ENCODE assay signal across 8 cellular contexts in the genomic region with DNA sequence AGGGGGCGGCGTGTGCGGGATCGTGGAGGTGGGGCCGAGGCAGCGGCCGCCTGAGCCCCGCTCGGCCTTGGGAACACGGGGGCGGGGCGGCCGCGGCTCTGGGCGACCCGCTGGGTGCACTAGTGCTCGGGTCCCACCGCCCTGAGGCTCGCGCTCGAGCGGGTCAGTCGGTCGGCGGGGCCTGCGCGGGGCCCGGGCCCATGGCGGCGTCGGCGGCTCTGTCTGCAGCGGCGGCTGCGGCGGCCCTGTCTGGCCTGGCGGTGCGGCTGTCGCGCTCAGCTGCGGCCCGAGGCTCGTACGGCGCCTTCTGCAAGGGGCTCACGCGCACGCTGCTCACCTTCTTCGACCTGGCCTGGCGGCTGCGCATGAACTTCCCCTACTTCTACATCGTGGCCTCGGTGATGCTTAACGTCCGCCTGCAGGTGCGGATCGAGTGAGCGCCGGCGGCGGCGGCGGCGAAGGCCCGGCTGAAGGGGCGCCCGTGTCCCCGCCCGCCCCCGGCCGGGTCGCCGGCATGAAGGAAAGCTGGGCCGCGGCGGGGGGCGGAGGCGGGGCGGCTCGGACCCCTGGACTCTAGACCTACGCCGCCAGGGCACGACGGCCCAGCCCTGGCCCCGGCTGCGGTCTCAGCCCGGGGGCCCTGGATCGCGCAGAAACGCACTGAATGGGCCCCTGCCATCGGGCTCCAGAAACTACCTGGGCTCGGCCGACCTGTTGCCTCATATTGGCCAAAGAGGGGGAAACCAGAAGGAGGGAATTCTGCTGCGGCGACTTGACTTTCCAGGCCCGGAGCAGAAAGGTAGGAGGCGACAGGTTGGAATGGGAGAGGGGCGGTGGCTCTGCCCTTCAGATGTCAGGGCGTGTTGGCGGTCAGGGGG. TPM values are rescaled to one million over a fixed set of nuclear protein-coding genes. Genes with fewer than 3 reads are reported as not detected.
DNase-seq lines count a peak whose midpoint lies in the region; ATAC-seq and TF ChIP-seq lines count a peak whose summit lies in the region.

TSS of gene SMIM10L2A (plus strand) at position 13 of the 878 bp plus-strand sequence. CDS start at position 201, 188 bp downstream.

- H3K27me3 ChIP-seq in right atrium auricular region (no peaks in the 10 kb centered on the region), right lobe of liver (no peaks in the 10 kb centered on the region)

- intact Hi-C loops in left cardiac atrium (cut with DNase I) (no loop called here), right lobe of liver (cut with DNase I) (no loop called here)

- peaks cover 12% of the 10 kb centered on the region for H3K4me1 Mint-ChIP-seq in activated naive CD4-positive, alpha-beta T cell treated with anti-CD3 and anti-CD28 coated beads, Interleukin-2, amount 50 U/mL, for 24 hours
- no peaks in the 10 kb centered on the region for H3K4me1 Mint-ChIP-seq in type B pancreatic cell (ENCODE audit: unreplicated experiment)

- H3K4me3 ChIP-seq in right atrium auricular region, result peak within 1 kb of the TSS; percentile 33 to 60
- peak within 1 kb of the TSS; percentile 23 to 51 (median 33) for H3K4me3 ChIP-seq in right lobe of liver

- no peaks in the 10 kb centered on the region for H3K36me3 ChIP-seq in right atrium auricular region
- H3K36me3 ChIP-seq in right lobe of liver, result no peaks in the 10 kb centered on the region

- H3K4me1 ChIP-seq in right atrium auricular region (no peaks in the 10 kb centered on the region), right lobe of liver (no peaks in the 10 kb centered on the region)

- no peak for TF ChIP-seq POLR2A in right lobe of liver (IDR thresholded peaks at IDR 0.05)

- H3K36me3 Mint-ChIP-seq in activated naive CD4-positive, alpha-beta T cell treated with anti-CD3 and anti-CD28 coated beads, Interleukin-2, amount 50 U/mL, for 24 hours, result no peaks in the 10 kb centered on the region
- no peaks in the 10 kb centered on the region for H3K36me3 Mint-ChIP-seq in type B pancreatic cell

- TF ChIP-seq CTCF in right atrium auricular region (IDR thresholded peaks at IDR 0.05), result no peak
- no peak for TF ChIP-seq CTCF in right lobe of liver (IDR thresholded peaks at IDR 0.05)
- no peak for TF ChIP-seq CTCF in type B pancreatic cell (conservative IDR thresholded peaks at IDR 0.05)

- no peaks in the 10 kb centered on the region for H3K9me3 Mint-ChIP-seq in activated naive CD4-positive, alpha-beta T cell treated with anti-CD3 and anti-CD28 coated beads, Interleukin-2, amount 50 U/mL, for 24 hours
- no peaks in the 10 kb centered on the region for H3K9me3 Mint-ChIP-seq in type B pancreatic cell

- 59% methylated on average over 6 of the region's 100 CpGs for WGBS in right lobe of liver (ENCODE audit: insufficient coverage, low coverage, low lambda C conversion rate, missing lambda C conversion rate)

- H3K27ac Mint-ChIP-seq in activated naive CD4-positive, alpha-beta T cell treated with anti-CD3 and anti-CD28 coated beads, Interleukin-2, amount 50 U/mL, for 24 hours, result no peak within 1 kb of the TSS
- no peak within 1 kb of the TSS for H3K27ac Mint-ChIP-seq in type B pancreatic cell

- H3K4me3 Mint-ChIP-seq in activated naive CD4-positive, alpha-beta T cell treated with anti-CD3 and anti-CD28 coated beads, Interleukin-2, amount 50 U/mL, for 24 hours, result peak within 1 kb of the TSS; percentile 77
- H3K4me3 Mint-ChIP-seq in type B pancreatic cell, result peak within 1 kb of the TSS; percentile 74

- DNase-seq in right atrium auricular region (ENCODE audit: low spot score) (no peak), left cardiac atrium (no peak), right lobe of liver (no peak), type B pancreatic cell (ENCODE audit: extremely low spot score, unreplicated experiment) (no peak), GM19238 (ENCODE audit: insufficient read length, low spot score) (no peak), H4 (ENCODE audit: low spot score) (no peak)

- ATAC-seq in left cardiac atrium (no peak), HG03139 (IDR thresholded peaks at IDR 0.05; ENCODE audit: unreplicated experiment) (peak; percentile 56), right lobe of liver (no peak)

- H3K9me3 ChIP-seq in right atrium auricular region (no peaks in the 10 kb centered on the region), right lobe of liver (no peaks in the 10 kb centered on the region)

- peak within 1 kb of the TSS; percentile 7 for H3K27ac ChIP-seq in right atrium auricular region
- no peak within 1 kb of the TSS for H3K27ac ChIP-seq in right lobe of liver

- no peaks in the 10 kb centered on the region for H3K27me3 Mint-ChIP-seq in activated naive CD4-positive, alpha-beta T cell treated with anti-CD3 and anti-CD28 coated beads, Interleukin-2, amount 50 U/mL, for 24 hours
- no peaks in the 10 kb centered on the region for H3K27me3 Mint-ChIP-seq in type B pancreatic cell

RNA-seq across cellular contexts. Expression of gene SMIM10L2A, which starts in this region (rescaled TPM):
- total RNA-seq in right atrium auricular region (1 to 10 TPM; 2.7 to 6.3 TPM), left cardiac atrium (1 to 10 TPM; 3.4 to 3.8 TPM), right lobe of liver (under 1 TPM; 0.06 to 0.18 (median 0.16) TPM), type B pancreatic cell (ENCODE audit: low replicate concordance) (2.6 and 4.8 TPM in 2 replicates)
- total RNA-seq in H4 (2014; rRNA removed; shearing (Covaris generic)), result 0.04 and 0.25 TPM in 2 replicates

Comparison
In these comparisons a context has a peak if more than half of its experiments do, and no peak if none do; other contexts are left out.
1. H3K27ac ChIP-seq: peak in right atrium auricular region (2 of 2); none in right lobe of liver (0 of 3).